8 cellular contexts compared by ENCODE assay signal in genomic region chr21:34986561-34987533, GRCh38.
DNase-seq lines count a peak whose midpoint lies in the region; ATAC-seq and TF ChIP-seq lines count a peak whose summit lies in the region.

No MANE protein-coding gene starts in this region.

- H3K27me3 Mint-ChIP-seq in endodermal cell (ENCODE audit: insufficient read depth): peaks cover 13% of the 10 kb centered on the region

- H3K9me3 Mint-ChIP-seq in endodermal cell: no peaks in the 10 kb centered on the region

- H3K36me3 ChIP-seq in endodermal cell (ENCODE audit: control insufficient read depth, insufficient read depth, low read length): no peaks in the 10 kb centered on the region

- 64 to 76% methylated on average over 10 to 16 of the region's 16 CpGs for WGBS in endodermal cell (ENCODE audit: insufficient coverage in 1 of 2, insufficient read length in 1 of 2), 2 experiments

- DNase-seq in GM19238 (ENCODE audit: insufficient read length, low spot score) (peak; percentile 44), endodermal cell (peak; percentile 64), posterior cingulate gyrus (no peak), HPDE6-E6E7 (ENCODE audit: extremely low spot score) (no peak), C1 segment of cervical spinal cord (lab: John Stamatoyannopoulos, UW) (no peak)
- peak; percentile 71 for DNase-seq in activated CD4-positive, CD25-positive, alpha-beta regulatory T cell treated with anti-CD3 and anti-CD28 coated beads, Interleukin-2, amount 50 U/mL, for 72 hours
- peak; percentile 68 to 79 (median 73) for DNase-seq in stimulated activated CD4-positive, alpha-beta T cell treated with anti-CD3 and anti-CD28 coated beads, Interleukin-12 subunit alpha, Interleukin-12 subunit beta, amount 100 ng/mL, for 48 hours (ENCODE audit: low read depth in 2 of 3, low spot score in 1 of 3)

- peak; percentile 54 for ATAC-seq in HG03108 (IDR thresholded peaks at IDR 0.05; ENCODE audit: unreplicated experiment)

- no peak overlapping the region for H3K4me3 Mint-ChIP-seq in endodermal cell

- H3K27ac ChIP-seq in endodermal cell (ENCODE audit: low read depth, low read length): peak overlapping the region; percentile 47

- peaks cover 19% of the 10 kb centered on the region for H3K4me1 Mint-ChIP-seq in endodermal cell

- no peaks in the 10 kb centered on the region for H3K36me3 Mint-ChIP-seq in endodermal cell (ENCODE audit: low read depth)

- H3K4me1 ChIP-seq in endodermal cell (ENCODE audit: control insufficient read depth, insufficient read depth, low read length): peaks cover 12% of the 10 kb centered on the region

- H3K27ac Mint-ChIP-seq in endodermal cell: peak overlapping the region; percentile 46

- H3K4me3 ChIP-seq in endodermal cell (ENCODE audit: low read length): no peak overlapping the region

- H3K9ac ChIP-seq in endodermal cell (ENCODE audit: extremely low read depth, low read length, poor library complexity, severe bottlenecking): no peak overlapping the region

- peaks cover 4% of the 10 kb centered on the region for H3K27me3 ChIP-seq in endodermal cell (ENCODE audit: control insufficient read depth, insufficient read depth, low read length, poor library complexity, severe bottlenecking)

- TF ChIP-seq CTCF in endodermal cell (conservative IDR thresholded peaks at IDR 0.05): peak; percentile 10

- H3K9me3 ChIP-seq in endodermal cell (ENCODE audit: control insufficient read depth, low read length): no peaks in the 10 kb centered on the region

- intact Hi-C loops in posterior cingulate gyrus (cut with DNase I): loop anchor here (10.0 kb wide), 1 partner anchor 58 kb away; the partner anchor contains the start of gene RUNX1

Comparison
In these comparisons a context has a peak if more than half of its experiments do, and no peak if none do; other contexts are left out.
1. DNase-seq: peak in GM19238 (single experiment), activated CD4-positive, CD25-positive, alpha-beta regulatory T cell treated with anti-CD3 and anti-CD28 coated beads, Interleukin-2, amount 50 U/mL, for 72 hours (single experiment), endodermal cell (single experiment) and stimulated activated CD4-positive, alpha-beta T cell treated with anti-CD3 and anti-CD28 coated beads, Interleukin-12 subunit alpha, Interleukin-12 subunit beta, amount 100 ng/mL, for 48 hours (3 of 3); none in posterior cingulate gyrus (0 of 10), HPDE6-E6E7 (single experiment) and C1 segment of cervical spinal cord (0 of 14).